In the genomic region with DNA sequence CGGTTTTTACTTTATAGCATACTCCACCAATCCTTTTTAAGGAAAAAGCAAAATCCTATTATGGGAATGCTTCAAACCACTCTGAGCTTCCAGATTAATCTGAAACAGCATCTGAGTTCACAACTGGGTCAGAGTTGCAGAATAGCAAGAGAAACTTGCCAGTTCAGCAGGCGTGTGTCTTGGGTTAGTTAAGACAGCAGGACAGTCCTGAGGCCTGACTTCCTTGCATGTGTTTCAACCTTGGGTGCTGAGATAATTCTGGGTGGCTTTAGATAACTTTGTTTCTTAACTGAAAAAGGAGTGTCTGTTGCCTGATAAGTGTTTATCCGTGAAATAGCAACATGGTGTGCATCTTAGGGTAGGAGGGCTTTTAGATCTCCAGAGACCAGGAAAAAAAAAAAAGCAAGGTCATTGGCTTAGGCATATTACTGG, we compare ENCODE assay signal across 9 cellular contexts.
A peak's percentile ranks its signal among the peaks of the same experiment; 100 is the strongest.
DNase-seq lines count a peak whose midpoint lies in the region; ATAC-seq and TF ChIP-seq lines count a peak whose summit lies in the region.
"Had no signal": no experiment of that assay in that cellular context is flagged by ENCODE, and none has a peak within 500 bp of the region (broad histone marks: within the 10 kb centered on the region; RNA-seq: fewer than 3 reads in every experiment).

No MANE protein-coding gene starts in this region.

- 17 to 26% methylated on average over 3 of the region's 3 CpGs for WGBS in aorta, 2 donors

- TF ChIP-seq CTCF in coronary artery (IDR thresholded peaks at IDR 0.05), result no peak
- TF ChIP-seq CTCF in GM20000 (IDR thresholded peaks at IDR 0.05; ENCODE audit: extremely low read depth, missing control alignments), result no peak

- intact Hi-C loops in Right ventricle myocardium inferior (cut with DNase I) (no loop called here), cardiac septum (cut with DNase I) (no loop called here), aorta (cut with DNase I) (no loop called here)

- no peaks in the 10 kb centered on the region for H3K27me3 ChIP-seq in mucosa of rectum (ENCODE audit: control insufficient read depth in 2 of 2, insufficient read depth in 2 of 2, low read length in 2 of 2)
- no peaks in the 10 kb centered on the region for H3K27me3 ChIP-seq in aorta (ENCODE audit: control insufficient read depth in 1 of 2, insufficient read depth in 2 of 2, low read length in 1 of 2)

- H3K9me3 ChIP-seq in mucosa of rectum (ENCODE audit: control insufficient read depth in 2 of 2, low read length in 2 of 2) (no peaks in the 10 kb centered on the region), aorta (ENCODE audit: control insufficient read depth, low read length) (no peaks in the 10 kb centered on the region)

- peak overlapping the region; percentile 62 to 94 for H3K27ac ChIP-seq in coronary artery
- peak overlapping the region; percentile 64 to 66 for H3K27ac ChIP-seq in mucosa of rectum (ENCODE audit: low read depth in 2 of 2, low read length in 2 of 2)
- peak overlapping the region; percentile 67 to 71 for H3K27ac ChIP-seq in aorta (ENCODE audit: low read depth in 1 of 2, low read length in 2 of 2)

- peak; percentile 63 for ATAC-seq in Right ventricle myocardium inferior
- peak; percentile 82 for ATAC-seq in aorta (ENCODE audit: low FRiP score)

- H3K4me1 ChIP-seq in mucosa of rectum (ENCODE audit: control insufficient read depth in 2 of 2, insufficient read depth in 2 of 2, low read length in 2 of 2) (peaks cover 10 to 17% of the 10 kb centered on the region in 2 donors), aorta (ENCODE audit: control insufficient read depth in 1 of 2, insufficient read depth in 2 of 2, low read length in 2 of 2) (peaks cover 11 to 28% of the 10 kb centered on the region in 2 donors)

- H3K9ac ChIP-seq in mucosa of rectum (ENCODE audit: low read depth in 1 of 2, low read length in 2 of 2), result no peak overlapping the region

- DNase-seq in Right ventricle myocardium inferior (ENCODE audit: missing footprints) (no peak), cardiac septum (ENCODE audit: low spot score) (no peak), coronary artery (ENCODE audit: low spot score) (no peak), aorta (peak in 1 of 2 donors; percentile 60), NAMALWA (ENCODE audit: low spot score) (no peak), GM19240 (ENCODE audit: insufficient read length, low spot score) (no peak), GM20000 (ENCODE audit: low spot score) (no peak)
- DNase-seq: effector CD8-positive, alpha-beta T cell had no signal

- H3K4me3 ChIP-seq in coronary artery (peak overlapping the region; percentile 20), mucosa of rectum (ENCODE audit: low read length in 2 of 2) (no peak overlapping the region), aorta (ENCODE audit: low read length in 2 of 2) (no peak overlapping the region)

- peaks cover 7 to 8% of the 10 kb centered on the region in 2 donors for H3K36me3 ChIP-seq in mucosa of rectum (ENCODE audit: control insufficient read depth in 2 of 2, insufficient read depth in 2 of 2, low read length in 2 of 2)
- H3K36me3 ChIP-seq in aorta (ENCODE audit: control insufficient read depth in 1 of 2, insufficient read depth in 2 of 2, low read length in 1 of 2), result no peaks in the 10 kb centered on the region
